21 cellular contexts compared by ENCODE assay signal in genomic region chr20:58210398-58210747, GRCh38. TPM values are rescaled to one million over a fixed set of nuclear protein-coding genes. Genes with fewer than 3 reads are reported as not detected.
"Had no signal": no experiment of that assay in that cellular context is flagged by ENCODE, and none has a peak within 500 bp of the region (broad histone marks: within the 10 kb centered on the region; RNA-seq: fewer than 3 reads in every experiment).

No MANE protein-coding gene starts in this region.

- H3K27ac ChIP-seq: dorsolateral prefrontal cortex, gastrocnemius medialis, lower lobe of right lung, neural progenitor cell, psoas muscle, skin epidermis, spleen, thoracic aorta, tibial nerve, upper lobe of left lung had no signal

- H3K36me3 Mint-ChIP-seq: neural progenitor cell had no signal

- H3K4me3 Mint-ChIP-seq: nephron, neural progenitor cell had no signal

- H3K4me2 ChIP-seq: neural progenitor cell had no signal

- H3K9ac ChIP-seq: neural progenitor cell had no signal

- H3K4me1 ChIP-seq: gastrocnemius medialis, lower lobe of right lung, neural progenitor cell, psoas muscle had no signal

- H3K27me3 ChIP-seq: neural progenitor cell, tibial nerve, upper lobe of left lung had no signal

- H3K4me3 ChIP-seq: gastrocnemius medialis, lower lobe of right lung, neural progenitor cell, psoas muscle, skin epidermis, spleen, tibial nerve, upper lobe of left lung had no signal

- H3K9me3 ChIP-seq: gastrocnemius medialis, lower lobe of right lung, psoas muscle, spleen, thoracic aorta, tibial nerve, upper lobe of left lung had no signal

- H3K27ac Mint-ChIP-seq: neural progenitor cell had no signal

- H3K36me3 ChIP-seq: gastrocnemius medialis, lower lobe of right lung, neural progenitor cell, spleen, thoracic aorta, tibial nerve, upper lobe of left lung had no signal

- H3K9me3 Mint-ChIP-seq: neural progenitor cell had no signal

RNA-seq across cellular contexts. Expression of gene ANKRD60, which starts 18.1 kb away (rescaled TPM):
- total RNA-seq: cerebellum, gastrocnemius medialis, glomerular endothelial cell, left ventricle myocardium superior, lower lobe of right lung, mesenteric fat pad, mononuclear cell, osteocyte, psoas muscle, renal cortical epithelial cell, right cardiac atrium, spleen, thoracic aorta, tibial nerve, upper lobe of left lung had no signal
- polyA plus RNA-seq: esophagus, keratinocyte, psoas muscle, right cardiac atrium, spleen had no signal
